15 cellular contexts compared by ENCODE assay signal in the genomic region with DNA sequence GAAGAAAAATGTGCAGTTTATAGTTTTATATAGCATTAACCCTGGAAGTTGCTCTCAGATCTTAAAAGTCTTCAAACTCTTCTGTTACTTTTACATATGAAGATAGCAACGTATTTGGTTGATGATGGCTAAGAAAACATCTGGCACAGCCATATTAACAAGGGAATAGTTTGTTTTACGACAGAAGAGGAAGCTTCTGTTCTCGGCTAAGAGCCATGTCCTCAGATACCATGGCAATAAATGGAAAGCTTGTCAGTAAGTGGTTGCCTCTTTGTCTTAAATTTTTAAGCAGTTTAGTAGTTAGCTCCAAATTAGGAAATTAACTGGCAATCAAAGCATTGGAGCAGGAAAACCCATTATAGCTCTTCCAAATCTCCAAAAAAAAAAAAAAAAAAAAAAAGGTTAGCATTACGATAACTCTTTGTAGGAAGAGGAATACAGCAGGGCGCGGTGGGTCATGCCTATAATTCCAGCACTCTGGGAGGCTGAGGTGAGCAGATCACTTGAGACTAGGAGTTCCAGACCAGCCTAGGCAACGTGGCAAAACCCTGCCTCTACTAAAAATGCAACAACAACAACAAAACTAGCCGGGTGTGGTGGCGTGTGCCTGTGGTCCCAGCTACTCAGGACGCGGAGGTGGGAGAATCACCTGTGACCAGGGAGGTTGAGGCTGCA. TPM values are rescaled to one million over a fixed set of nuclear protein-coding genes. Genes with fewer than 3 reads are reported as not detected.
DNase-seq lines count a peak whose midpoint lies in the region; ATAC-seq and TF ChIP-seq lines count a peak whose summit lies in the region.
"Had no signal": no experiment of that assay in that cellular context is flagged by ENCODE, and none has a peak within 500 bp of the region (broad histone marks: within the 10 kb centered on the region; RNA-seq: fewer than 3 reads in every experiment).

No MANE protein-coding gene starts in this region.

- TF ChIP-seq CTCF in vagina (IDR thresholded peaks at IDR 0.05) = no peak

- H3K27me3 ChIP-seq in vagina = no peaks in the 10 kb centered on the region

- intact Hi-C loops in Right ventricle myocardium inferior (cut with DNase I) = loop anchor here (5.0 kb wide), 1 partner anchor 62 kb away; no protein-coding TSS in a partner anchor
- intact Hi-C loops in cardiac septum (cut with DNase I) = no loop called here
- intact Hi-C loops in left cardiac atrium (cut with DNase I) = no loop called here
- intact Hi-C loops in sciatic nerve (cut with DNase I) = no loop called here
- intact Hi-C loops in vagina (cut with DNase I) = no loop called here

- no peak overlapping the region for H3K4me3 ChIP-seq in vagina

- H3K36me3 ChIP-seq in vagina = no peaks in the 10 kb centered on the region

- peaks cover 45% of the 10 kb centered on the region for H3K4me1 ChIP-seq in vagina

- no peak for TF ChIP-seq POLR2A in vagina (IDR thresholded peaks at IDR 0.05)

- H3K27ac ChIP-seq in vagina = peak overlapping the region; percentile 69

- peak; percentile 72 for ATAC-seq in Right ventricle myocardium inferior
- ATAC-seq in left cardiac atrium = peak; percentile 25 to 52
- ATAC-seq in sciatic nerve = peak; percentile 79
- ATAC-seq in HG02852 (IDR thresholded peaks at IDR 0.05; ENCODE audit: unreplicated experiment) = no peak
- ATAC-seq: stimulated activated naive B cell treated with anti-CD40 and anti-IgM and Interleukin-4, amounts not matched to agents 10 μg/mL and 1 μg/mL and 100 μg/mL, for 72 hours; T-helper 17 cell had no signal

- peak; percentile 75 for DNase-seq in Right ventricle myocardium inferior (ENCODE audit: missing footprints)
- DNase-seq in cardiac septum (ENCODE audit: low spot score) = no peak
- peak; percentile 40 for DNase-seq in left cardiac atrium
- DNase-seq in sciatic nerve (ENCODE audit: low spot score) = no peak
- DNase-seq in vagina (ENCODE audit: extremely low spot score in 2 of 2) = no peak
- DNase-seq in ureter (ENCODE audit: low spot score) = no peak
- DNase-seq in activated naive CD4-positive, alpha-beta T cell treated with anti-CD3 and anti-CD28 coated beads, Interleukin-2, amount 50 U/mL, for 16 hours = no peak
- DNase-seq: activated B cell treated with CpG ODN at 0.5 μM for 24 hours; activated gamma-delta T cell; head of caudate nucleus; NCI-H1417; SIG-M5; stimulated activated naive B cell treated with anti-CD40 and anti-IgM and Interleukin-4, amounts not matched to agents 10 μg/mL and 1 μg/mL and 100 μg/mL, for 72 hours; T-helper 17 cell had no signal

- no peaks in the 10 kb centered on the region for H3K9me3 ChIP-seq in vagina

RNA-seq across cellular contexts. Expression of a gene that starts 4.5 kb away (rescaled TPM):
- 8.0 TPM for total RNA-seq in Right ventricle myocardium inferior
- total RNA-seq in cardiac septum = 6.7 TPM
- total RNA-seq in left cardiac atrium = 10 to 100 TPM; 16.7 to 19.1 TPM
- 55.3 TPM for total RNA-seq in sciatic nerve
- 48.1 TPM for total RNA-seq in vagina
- total RNA-seq in ureter = 16.2 TPM

Comparison
In these comparisons a context has a peak if more than half of its experiments do, and no peak if none do; other contexts are left out.
1. DNase-seq: peak in Right ventricle myocardium inferior (single experiment) and left cardiac atrium (single experiment); none in cardiac septum (single experiment), sciatic nerve (single experiment), vagina (0 of 2), ureter (single experiment) and activated naive CD4-positive, alpha-beta T cell treated with anti-CD3 and anti-CD28 coated beads, Interleukin-2, amount 50 U/mL, for 16 hours (single experiment).